ENCODE assay signal across 1 cellular context in genomic region chr9:136189394-136190236, GRCh38.
A peak's percentile ranks its signal among the peaks of the same experiment; 100 is the strongest.
TF ChIP-seq lines count a peak whose summit lies in the region.

No MANE protein-coding gene starts in this region.

TF ChIP-seq in K562, 482 proteins besides CTCF, POLR2A, EP300 and RAD21:
- TF ChIP-seq CREBBP (IDR thresholded peaks at IDR 0.05; ENCODE audit: low read depth, low read length) (no peak), AFF1 (IDR thresholded peaks at IDR 0.05; ENCODE audit: low read depth in 1 of 2, partially characterized antibody in 2 of 2) (peak in 1 of 2 experiments; percentile 46), ZNF444 (CRISPR knock-in tag; IDR thresholded peaks at IDR 0.05) (peak; percentile 59; the same call in 1 of the 2 replicates), ETS1 (conservative IDR thresholded peaks at IDR 0.05; ENCODE audit: control insufficient read depth, low read depth, low read length) (no peak), KDM1A (IDR thresholded peaks at IDR 0.05) (peak in 1 of 2 experiments; percentile 72; a peak in 1 of 4 replicates)
TF ChIP-seq in K562: peak in this region for 3.
